In the genomic region with DNA sequence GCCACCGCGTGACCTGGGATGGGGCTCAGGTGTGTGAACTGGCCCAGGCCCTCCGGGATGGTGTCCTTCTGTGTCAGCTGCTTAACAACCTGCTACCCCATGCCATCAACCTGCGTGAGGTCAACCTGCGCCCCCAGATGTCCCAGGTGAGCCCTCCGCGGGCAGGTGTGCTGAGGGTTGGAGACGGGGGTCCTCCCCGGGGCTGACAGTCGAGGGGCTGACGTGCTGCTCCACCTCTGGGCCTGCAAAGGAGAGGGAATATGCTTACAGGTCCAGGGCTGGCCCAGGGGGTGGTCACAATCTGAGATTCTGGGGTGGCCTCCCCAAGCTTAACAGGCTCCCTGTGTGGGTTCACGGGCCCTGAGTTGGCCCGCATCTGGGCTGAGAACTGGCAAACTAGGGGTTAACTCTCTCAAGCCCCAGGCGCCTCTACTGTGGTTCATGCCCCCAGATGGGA, we compare ENCODE assay signal across 8 cellular contexts. TPM values are rescaled to one million over a fixed set of nuclear protein-coding genes. Genes with fewer than 3 reads are reported as not detected.
DNase-seq lines count a peak whose midpoint lies in the region; ATAC-seq and TF ChIP-seq lines count a peak whose summit lies in the region.
"Had no signal": no experiment of that assay in that cellular context is flagged by ENCODE, and none has a peak within 500 bp of the region (broad histone marks: within the 10 kb centered on the region; RNA-seq: fewer than 3 reads in every experiment).

No MANE protein-coding gene starts in this region.

- H3K27ac Mint-ChIP-seq in stimulated activated effector memory CD8-positive, alpha-beta T cell treated with anti-CD3 and anti-CD28 coated beads, Interleukin-12 subunit alpha, Interleukin-12 subunit beta, amount 100 ng/mL, for 72 hours = peak overlapping the region; percentile 98

- ATAC-seq in GM18505 (IDR thresholded peaks at IDR 0.05; ENCODE audit: unreplicated experiment) = peak; percentile 9
- peak; percentile 3 for ATAC-seq in HG03439 (IDR thresholded peaks at IDR 0.05; ENCODE audit: unreplicated experiment)
- no peak for ATAC-seq in stimulated activated effector memory CD8-positive, alpha-beta T cell treated with anti-CD3 and anti-CD28 coated beads, Interleukin-12 subunit alpha, Interleukin-12 subunit beta, amount 100 ng/mL, for 72 hours

- TF ChIP-seq CTCF in dorsolateral prefrontal cortex (IDR thresholded peaks at IDR 0.05 in 54 of 56, conservative IDR thresholded peaks at IDR 0.05 in 2 of 56; ENCODE audit: low read depth in 1 of 56, partially characterized antibody in 56 of 56) = no peak

- peak overlapping the region in 47 of 59 donors; percentile 2 to 58 (median 36) for H3K4me3 ChIP-seq in dorsolateral prefrontal cortex

- peaks cover 0 to 20% (median 5%) of the 10 kb centered on the region in 45 donors for H3K27me3 ChIP-seq in dorsolateral prefrontal cortex

- H3K36me3 Mint-ChIP-seq in stimulated activated effector memory CD8-positive, alpha-beta T cell treated with anti-CD3 and anti-CD28 coated beads, Interleukin-12 subunit alpha, Interleukin-12 subunit beta, amount 100 ng/mL, for 72 hours = peaks cover 44% of the 10 kb centered on the region

- peaks cover 3% of the 10 kb centered on the region for H3K9me3 Mint-ChIP-seq in stimulated activated effector memory CD8-positive, alpha-beta T cell treated with anti-CD3 and anti-CD28 coated beads, Interleukin-12 subunit alpha, Interleukin-12 subunit beta, amount 100 ng/mL, for 72 hours

- peak overlapping the region; percentile 99 for H3K4me3 Mint-ChIP-seq in stimulated activated effector memory CD8-positive, alpha-beta T cell treated with anti-CD3 and anti-CD28 coated beads, Interleukin-12 subunit alpha, Interleukin-12 subunit beta, amount 100 ng/mL, for 72 hours

- peak overlapping the region in 6 of 59 donors; percentile 20 to 44 (median 25) for H3K27ac ChIP-seq in dorsolateral prefrontal cortex

- no peak for TF ChIP-seq POLR2A in GM18505 (IDR thresholded peaks at IDR 0.05; ENCODE audit: borderline replicate concordance, extremely low read depth, insufficient read depth, insufficient read length)

- H3K4me1 Mint-ChIP-seq in stimulated activated effector memory CD8-positive, alpha-beta T cell treated with anti-CD3 and anti-CD28 coated beads, Interleukin-12 subunit alpha, Interleukin-12 subunit beta, amount 100 ng/mL, for 72 hours = peaks cover 65% of the 10 kb centered on the region

- no peak for DNase-seq in dorsolateral prefrontal cortex
- no peak for DNase-seq in stimulated activated effector memory CD8-positive, alpha-beta T cell treated with anti-CD3 and anti-CD28 coated beads, Interleukin-12 subunit alpha, Interleukin-12 subunit beta, amount 100 ng/mL, for 72 hours (ENCODE audit: low spot score in 2 of 2)
- DNase-seq in NCI-H2196 (lab: John Stamatoyannopoulos, UW; ENCODE audit: unreplicated experiment) = no peak
- DNase-seq in DMS79 treated with DMSO at 0.1 percent for 48 hours (lab: John Stamatoyannopoulos, UW) = no peak
- no peak for DNase-seq in NCI-H345 treated with DMSO at 0.1 percent for 48 hours (lab: John Stamatoyannopoulos, UW; ENCODE audit: unreplicated experiment)

- intact Hi-C loops in dorsolateral prefrontal cortex (cut with DNase I) = no loop called here

RNA-seq across cellular contexts. Expression of a gene that starts 0.4 kb away (rescaled TPM):
- 10 to 100 TPM in 7 of 120 experiments, 1 to 10 TPM in 113; 1.7 to 13.0 (median 5.0) TPM for total RNA-seq in dorsolateral prefrontal cortex
- total RNA-seq: MCF 10A had no signal

RNA-seq across cellular contexts. Expression of a gene that starts 5.7 kb away (rescaled TPM):
- total RNA-seq in dorsolateral prefrontal cortex = 1 to 10 TPM in 1 of 120 experiments, under 1 TPM in 6, not detected in 113; 0.18 to 1.4 (median 0.38) TPM

RNA-seq across cellular contexts. Expression of a gene that starts 33.4 kb away (rescaled TPM):
- 10 to 100 TPM in 97 of 120 experiments, 1 to 10 TPM in 23; 4.5 to 54.0 (median 14.5) TPM for total RNA-seq in dorsolateral prefrontal cortex

RNA-seq across cellular contexts. Expression of a gene that starts 35.5 kb away (rescaled TPM):
- total RNA-seq in dorsolateral prefrontal cortex = 10 to 100 TPM; 21.4 to 74.1 (median 47.4) TPM

RNA-seq across cellular contexts. Expression of a gene that starts 52.4 kb away (rescaled TPM):
- 100 to 1,000 TPM in 92 of 120 experiments, 10 to 100 TPM in 28; 34.1 to 573 (median 145) TPM for total RNA-seq in dorsolateral prefrontal cortex
